1 cellular context compared by ENCODE assay signal in the genomic region with DNA sequence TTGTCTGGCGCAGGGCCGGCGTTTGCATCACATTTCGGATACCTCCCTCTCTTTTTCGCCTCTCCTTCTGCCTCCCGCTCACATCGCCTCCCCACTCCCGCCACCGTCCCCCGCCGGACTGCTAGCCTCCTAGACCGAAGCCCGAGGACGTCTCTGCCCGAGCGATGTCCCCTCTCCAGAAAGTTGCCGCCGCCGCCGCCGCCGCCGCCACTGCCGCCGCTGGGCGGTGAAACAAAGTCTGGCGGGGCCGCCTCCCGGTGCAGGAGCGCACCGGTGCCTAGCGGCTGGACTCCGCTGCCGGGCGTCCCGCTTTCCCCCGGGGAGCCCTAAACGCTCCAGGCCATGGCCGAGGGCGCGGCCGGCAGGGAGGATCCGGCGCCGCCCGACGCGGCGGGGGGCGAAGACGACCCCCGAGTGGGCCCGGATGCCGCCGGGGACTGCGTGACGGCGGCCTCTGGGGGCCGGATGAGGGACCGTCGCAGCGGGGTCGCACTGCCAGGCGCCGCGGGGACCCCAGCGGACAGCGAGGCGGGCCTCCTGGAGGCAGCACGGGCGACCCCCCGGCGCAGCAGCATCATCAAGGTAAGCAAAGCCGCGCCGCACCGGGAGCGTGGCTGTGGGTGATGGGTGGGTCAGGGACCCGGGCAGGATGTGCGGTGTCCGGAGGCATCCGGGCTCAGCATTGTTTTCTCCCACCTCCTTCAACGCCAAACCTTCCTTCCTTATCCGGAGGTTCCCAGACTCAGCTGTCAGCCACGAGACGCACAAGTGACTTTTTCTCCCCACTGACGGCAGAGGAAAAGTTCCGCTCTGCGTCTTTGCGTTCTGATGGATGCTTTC.
TF ChIP-seq lines count a peak whose summit lies in the region.

No MANE protein-coding gene starts in this region.

TF ChIP-seq in HepG2, 621 proteins besides CTCF, POLR2A, EP300 and RAD21:
- no peak for TF ChIP-seq ZNF33B (CRISPR knock-in tag; IDR thresholded peaks at IDR 0.05)
- TF ChIP-seq KDM2A (CRISPR knock-in tag; IDR thresholded peaks at IDR 0.05; ENCODE audit: borderline replicate concordance, low read depth) = no peak
- TF ChIP-seq ZNF225 (CRISPR knock-in tag; IDR thresholded peaks at IDR 0.05) = 0 out of 2 replicates have a peak, but pooled peaks have one; percentile 55
- TF ChIP-seq SRY (CRISPR knock-in tag; IDR thresholded peaks at IDR 0.05) = peak; percentile 56; the same call in 1 of the 2 replicates
- no peak for TF ChIP-seq ZNF670 (CRISPR knock-in tag; IDR thresholded peaks at IDR 0.05; ENCODE audit: borderline replicate concordance)
- TF ChIP-seq CBX1 (IDR thresholded peaks at IDR 0.05; ENCODE audit: low read depth) = no peak
- TF ChIP-seq ZFY (CRISPR knock-in tag; IDR thresholded peaks at IDR 0.05) = no peak
- 0 out of 2 replicates have a peak, but pooled peaks have one; percentile 37 for TF ChIP-seq TOPORS (CRISPR knock-in tag; IDR thresholded peaks at IDR 0.05)
- TF ChIP-seq, protein P1, sequence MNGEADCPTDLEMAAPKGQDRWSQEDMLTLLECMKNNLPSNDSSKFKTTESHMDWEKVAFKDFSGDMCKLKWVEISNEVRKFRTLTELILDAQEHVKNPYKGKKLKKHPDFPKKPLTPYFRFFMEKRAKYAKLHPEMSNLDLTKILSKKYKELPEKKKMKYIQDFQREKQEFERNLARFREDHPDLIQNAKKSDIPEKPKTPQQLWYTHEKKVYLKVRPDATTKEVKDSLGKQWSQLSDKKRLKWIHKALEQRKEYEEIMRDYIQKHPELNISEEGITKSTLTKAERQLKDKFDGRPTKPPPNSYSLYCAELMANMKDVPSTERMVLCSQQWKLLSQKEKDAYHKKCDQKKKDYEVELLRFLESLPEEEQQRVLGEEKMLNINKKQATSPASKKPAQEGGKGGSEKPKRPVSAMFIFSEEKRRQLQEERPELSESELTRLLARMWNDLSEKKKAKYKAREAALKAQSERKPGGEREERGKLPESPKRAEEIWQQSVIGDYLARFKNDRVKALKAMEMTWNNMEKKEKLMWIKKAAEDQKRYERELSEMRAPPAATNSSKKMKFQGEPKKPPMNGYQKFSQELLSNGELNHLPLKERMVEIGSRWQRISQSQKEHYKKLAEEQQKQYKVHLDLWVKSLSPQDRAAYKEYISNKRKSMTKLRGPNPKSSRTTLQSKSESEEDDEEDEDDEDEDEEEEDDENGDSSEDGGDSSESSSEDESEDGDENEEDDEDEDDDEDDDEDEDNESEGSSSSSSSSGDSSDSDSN (CRISPR knock-in tag; IDR thresholded peaks at IDR 0.05) = peak; percentile 71; the same call in 1 of the 2 replicates
- TF ChIP-seq ZBTB7A (CRISPR knock-in tag; IDR thresholded peaks at IDR 0.05) = 0 out of 2 replicates have a peak, but pooled peaks have one; percentile 28
- TF ChIP-seq, protein P2, sequence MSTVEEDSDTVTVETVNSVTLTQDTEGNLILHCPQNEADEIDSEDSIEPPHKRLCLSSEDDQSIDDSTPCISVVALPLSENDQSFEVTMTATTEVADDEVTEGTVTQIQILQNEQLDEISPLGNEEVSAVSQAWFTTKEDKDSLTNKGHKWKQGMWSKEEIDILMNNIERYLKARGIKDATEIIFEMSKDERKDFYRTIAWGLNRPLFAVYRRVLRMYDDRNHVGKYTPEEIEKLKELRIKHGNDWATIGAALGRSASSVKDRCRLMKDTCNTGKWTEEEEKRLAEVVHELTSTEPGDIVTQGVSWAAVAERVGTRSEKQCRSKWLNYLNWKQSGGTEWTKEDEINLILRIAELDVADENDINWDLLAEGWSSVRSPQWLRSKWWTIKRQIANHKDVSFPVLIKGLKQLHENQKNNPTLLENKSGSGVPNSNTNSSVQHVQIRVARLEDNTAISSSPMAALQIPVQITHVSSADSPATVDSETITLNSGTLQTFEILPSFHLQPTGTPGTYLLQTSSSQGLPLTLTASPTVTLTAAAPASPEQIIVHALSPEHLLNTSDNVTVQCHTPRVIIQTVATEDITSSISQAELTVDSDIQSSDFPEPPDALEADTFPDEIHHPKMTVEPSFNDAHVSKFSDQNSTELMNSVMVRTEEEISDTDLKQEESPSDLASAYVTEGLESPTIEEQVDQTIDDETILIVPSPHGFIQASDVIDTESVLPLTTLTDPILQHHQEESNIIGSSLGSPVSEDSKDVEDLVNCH (CRISPR knock-in tag; IDR thresholded peaks at IDR 0.05) = no peak
- peak; percentile 25; the same call in 1 of the 2 replicates for TF ChIP-seq GABPB1 (CRISPR knock-in tag; IDR thresholded peaks at IDR 0.05)
- TF ChIP-seq, protein P3, sequence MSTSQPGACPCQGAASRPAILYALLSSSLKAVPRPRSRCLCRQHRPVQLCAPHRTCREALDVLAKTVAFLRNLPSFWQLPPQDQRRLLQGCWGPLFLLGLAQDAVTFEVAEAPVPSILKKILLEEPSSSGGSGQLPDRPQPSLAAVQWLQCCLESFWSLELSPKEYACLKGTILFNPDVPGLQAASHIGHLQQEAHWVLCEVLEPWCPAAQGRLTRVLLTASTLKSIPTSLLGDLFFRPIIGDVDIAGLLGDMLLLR (CRISPR knock-in tag; IDR thresholded peaks at IDR 0.05) = no peak
- 0 out of 2 replicates have a peak, but pooled peaks have one; percentile 26 for TF ChIP-seq ZNF777 (CRISPR knock-in tag; IDR thresholded peaks at IDR 0.05)
- TF ChIP-seq ARHGAP35 (CRISPR knock-in tag; IDR thresholded peaks at IDR 0.05; ENCODE audit: borderline replicate concordance) = no peak
- TF ChIP-seq, protein P4, sequence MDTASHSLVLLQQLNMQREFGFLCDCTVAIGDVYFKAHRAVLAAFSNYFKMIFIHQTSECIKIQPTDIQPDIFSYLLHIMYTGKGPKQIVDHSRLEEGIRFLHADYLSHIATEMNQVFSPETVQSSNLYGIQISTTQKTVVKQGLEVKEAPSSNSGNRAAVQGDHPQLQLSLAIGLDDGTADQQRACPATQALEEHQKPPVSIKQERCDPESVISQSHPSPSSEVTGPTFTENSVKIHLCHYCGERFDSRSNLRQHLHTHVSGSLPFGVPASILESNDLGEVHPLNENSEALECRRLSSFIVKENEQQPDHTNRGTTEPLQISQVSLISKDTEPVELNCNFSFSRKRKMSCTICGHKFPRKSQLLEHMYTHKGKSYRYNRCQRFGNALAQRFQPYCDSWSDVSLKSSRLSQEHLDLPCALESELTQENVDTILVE (CRISPR knock-in tag; IDR thresholded peaks at IDR 0.05) = no peak
- TF ChIP-seq SP4 (CRISPR knock-in tag; IDR thresholded peaks at IDR 0.05) = peak; percentile 29; the same call in 1 of the 2 replicates
- TF ChIP-seq ZNF331 (CRISPR knock-in tag; IDR thresholded peaks at IDR 0.05) = no peak
- TF ChIP-seq, protein P5, sequence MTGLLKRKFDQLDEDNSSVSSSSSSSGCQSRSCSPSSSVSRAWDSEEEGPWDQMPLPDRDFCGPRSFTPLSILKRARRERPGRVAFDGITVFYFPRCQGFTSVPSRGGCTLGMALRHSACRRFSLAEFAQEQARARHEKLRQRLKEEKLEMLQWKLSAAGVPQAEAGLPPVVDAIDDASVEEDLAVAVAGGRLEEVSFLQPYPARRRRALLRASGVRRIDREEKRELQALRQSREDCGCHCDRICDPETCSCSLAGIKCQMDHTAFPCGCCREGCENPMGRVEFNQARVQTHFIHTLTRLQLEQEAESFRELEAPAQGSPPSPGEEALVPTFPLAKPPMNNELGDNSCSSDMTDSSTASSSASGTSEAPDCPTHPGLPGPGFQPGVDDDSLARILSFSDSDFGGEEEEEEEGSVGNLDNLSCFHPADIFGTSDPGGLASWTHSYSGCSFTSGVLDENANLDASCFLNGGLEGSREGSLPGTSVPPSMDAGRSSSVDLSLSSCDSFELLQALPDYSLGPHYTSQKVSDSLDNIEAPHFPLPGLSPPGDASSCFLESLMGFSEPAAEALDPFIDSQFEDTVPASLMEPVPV (CRISPR knock-in tag; IDR thresholded peaks at IDR 0.05) = 0 out of 2 replicates have a peak, but pooled peaks have one; percentile 48
- peak; percentile 13 for TF ChIP-seq HNRNPLL (IDR thresholded peaks at IDR 0.05; ENCODE audit: low read depth, low read length, poor library complexity, severe bottlenecking)
- no peak for TF ChIP-seq NONO (IDR thresholded peaks at IDR 0.05)
- TF ChIP-seq NONO (CRISPR knock-in tag; conservative IDR thresholded peaks at IDR 0.05) = 0 out of 2 replicates have a peak, but pooled peaks have one; percentile 15
- TF ChIP-seq MTF2 (CRISPR knock-in tag; IDR thresholded peaks at IDR 0.05; ENCODE audit: borderline replicate concordance) = peak; percentile 85
- no peak for TF ChIP-seq HDAC2 (CRISPR knock-in tag; IDR thresholded peaks at IDR 0.05)
- TF ChIP-seq ZNF546 (CRISPR knock-in tag; conservative IDR thresholded peaks at IDR 0.05) = peak; percentile 75; the same call in 1 of the 2 replicates
- peak; percentile 39 for TF ChIP-seq RBM39 (IDR thresholded peaks at IDR 0.05; ENCODE audit: low read depth, low read length, poor library complexity, severe bottlenecking)
- 0 out of 2 replicates have a peak, but pooled peaks have one; percentile 18 for TF ChIP-seq EED (CRISPR knock-in tag; IDR thresholded peaks at IDR 0.05)
- TF ChIP-seq TBX2 (CRISPR knock-in tag; IDR thresholded peaks at IDR 0.05; ENCODE audit: borderline replicate concordance) = 0 out of 2 replicates have a peak, but pooled peaks have one; percentile 4
- peak; percentile 37; the same call in 1 of the 2 replicates for TF ChIP-seq ZBTB7B (CRISPR knock-in tag; IDR thresholded peaks at IDR 0.05)
- TF ChIP-seq GZF1 (CRISPR knock-in tag; IDR thresholded peaks at IDR 0.05) = 0 out of 2 replicates have a peak, but pooled peaks have one; percentile 26
- TF ChIP-seq ZNF724P (CRISPR knock-in tag; IDR thresholded peaks at IDR 0.05; ENCODE audit: borderline replicate concordance) = 0 out of 2 replicates have a peak, but pooled peaks have one; percentile 60
- TF ChIP-seq, protein P6, sequence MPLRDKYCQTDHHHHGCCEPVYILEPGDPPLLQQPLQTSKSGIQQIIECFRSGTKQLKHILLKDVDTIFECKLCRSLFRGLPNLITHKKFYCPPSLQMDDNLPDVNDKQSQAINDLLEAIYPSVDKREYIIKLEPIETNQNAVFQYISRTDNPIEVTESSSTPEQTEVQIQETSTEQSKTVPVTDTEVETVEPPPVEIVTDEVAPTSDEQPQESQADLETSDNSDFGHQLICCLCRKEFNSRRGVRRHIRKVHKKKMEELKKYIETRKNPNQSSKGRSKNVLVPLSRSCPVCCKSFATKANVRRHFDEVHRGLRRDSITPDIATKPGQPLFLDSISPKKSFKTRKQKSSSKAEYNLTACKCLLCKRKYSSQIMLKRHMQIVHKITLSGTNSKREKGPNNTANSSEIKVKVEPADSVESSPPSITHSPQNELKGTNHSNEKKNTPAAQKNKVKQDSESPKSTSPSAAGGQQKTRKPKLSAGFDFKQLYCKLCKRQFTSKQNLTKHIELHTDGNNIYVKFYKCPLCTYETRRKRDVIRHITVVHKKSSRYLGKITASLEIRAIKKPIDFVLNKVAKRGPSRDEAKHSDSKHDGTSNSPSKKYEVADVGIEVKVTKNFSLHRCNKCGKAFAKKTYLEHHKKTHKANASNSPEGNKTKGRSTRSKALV (CRISPR knock-in tag; IDR thresholded peaks at IDR 0.05) = peak; percentile 18; the same call in 1 of the 2 replicates
- no peak for TF ChIP-seq DNMT1 (CRISPR knock-in tag; IDR thresholded peaks at IDR 0.05)
- TF ChIP-seq, protein P7, sequence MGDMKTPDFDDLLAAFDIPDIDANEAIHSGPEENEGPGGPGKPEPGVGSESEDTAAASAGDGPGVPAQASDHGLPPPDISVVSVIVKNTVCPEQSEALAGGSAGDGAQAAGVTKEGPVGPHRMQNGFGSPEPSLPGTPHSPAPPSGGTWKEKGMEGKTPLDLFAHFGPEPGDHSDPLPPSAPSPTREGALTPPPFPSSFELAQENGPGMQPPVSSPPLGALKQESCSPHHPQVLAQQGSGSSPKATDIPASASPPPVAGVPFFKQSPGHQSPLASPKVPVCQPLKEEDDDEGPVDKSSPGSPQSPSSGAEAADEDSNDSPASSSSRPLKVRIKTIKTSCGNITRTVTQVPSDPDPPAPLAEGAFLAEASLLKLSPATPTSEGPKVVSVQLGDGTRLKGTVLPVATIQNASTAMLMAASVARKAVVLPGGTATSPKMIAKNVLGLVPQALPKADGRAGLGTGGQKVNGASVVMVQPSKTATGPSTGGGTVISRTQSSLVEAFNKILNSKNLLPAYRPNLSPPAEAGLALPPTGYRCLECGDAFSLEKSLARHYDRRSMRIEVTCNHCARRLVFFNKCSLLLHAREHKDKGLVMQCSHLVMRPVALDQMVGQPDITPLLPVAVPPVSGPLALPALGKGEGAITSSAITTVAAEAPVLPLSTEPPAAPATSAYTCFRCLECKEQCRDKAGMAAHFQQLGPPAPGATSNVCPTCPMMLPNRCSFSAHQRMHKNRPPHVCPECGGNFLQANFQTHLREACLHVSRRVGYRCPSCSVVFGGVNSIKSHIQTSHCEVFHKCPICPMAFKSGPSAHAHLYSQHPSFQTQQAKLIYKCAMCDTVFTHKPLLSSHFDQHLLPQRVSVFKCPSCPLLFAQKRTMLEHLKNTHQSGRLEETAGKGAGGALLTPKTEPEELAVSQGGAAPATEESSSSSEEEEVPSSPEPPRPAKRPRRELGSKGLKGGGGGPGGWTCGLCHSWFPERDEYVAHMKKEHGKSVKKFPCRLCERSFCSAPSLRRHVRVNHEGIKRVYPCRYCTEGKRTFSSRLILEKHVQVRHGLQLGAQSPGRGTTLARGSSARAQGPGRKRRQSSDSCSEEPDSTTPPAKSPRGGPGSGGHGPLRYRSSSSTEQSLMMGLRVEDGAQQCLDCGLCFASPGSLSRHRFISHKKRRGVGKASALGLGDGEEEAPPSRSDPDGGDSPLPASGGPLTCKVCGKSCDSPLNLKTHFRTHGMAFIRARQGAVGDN (CRISPR knock-in tag; IDR thresholded peaks at IDR 0.05) = peak; percentile 21; the same call in 1 of the 2 replicates
- peak; percentile 17 for TF ChIP-seq AGO2 (optimal IDR thresholded peaks at IDR 0.05; ENCODE audit: low read depth, low read length)
TF ChIP-seq in HepG2: peak in this region for 22.
